13 cellular contexts compared by ENCODE assay signal in the genomic region with DNA sequence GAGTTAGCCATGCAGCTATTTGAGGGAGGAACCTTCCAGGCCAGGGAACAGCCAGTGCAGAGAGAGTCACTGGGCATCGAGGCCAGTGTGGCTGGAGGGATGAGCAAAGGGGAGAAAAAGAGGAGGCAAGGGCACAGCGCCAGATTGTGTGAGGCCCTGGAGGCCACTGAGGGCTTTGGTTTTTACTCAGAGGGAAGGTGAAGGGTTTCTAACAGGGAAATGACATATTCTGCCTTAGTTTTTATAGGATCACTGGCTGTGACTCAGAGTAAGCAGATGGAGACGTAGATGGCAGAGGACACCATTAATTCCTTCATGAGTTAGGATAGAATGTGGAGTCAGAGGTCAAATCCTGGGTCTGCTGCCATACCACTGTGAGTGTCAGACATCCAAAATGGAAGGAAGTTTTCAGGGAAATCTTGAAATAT. TPM values are rescaled to one million over a fixed set of nuclear protein-coding genes. Genes with fewer than 3 reads are reported as not detected.
DNase-seq lines count a peak whose midpoint lies in the region; ATAC-seq and TF ChIP-seq lines count a peak whose summit lies in the region.
"Had no signal": no experiment of that assay in that cellular context is flagged by ENCODE, and none has a peak within 500 bp of the region (broad histone marks: within the 10 kb centered on the region; RNA-seq: fewer than 3 reads in every experiment).

No MANE protein-coding gene starts in this region.

- H3K9me3 ChIP-seq in mammary epithelial cell (replicated peaks; ENCODE audit: insufficient read depth, low read length), result no peaks in the 10 kb centered on the region
- H3K9me3 ChIP-seq: tibial nerve had no signal

- peaks cover 66% of the 10 kb centered on the region for H3K79me2 ChIP-seq in mammary epithelial cell (ENCODE audit: insufficient read depth, low read length)

- ATAC-seq in GM21825 (IDR thresholded peaks at IDR 0.05; ENCODE audit: unreplicated experiment), result no peak
- no peak for ATAC-seq in HG03196 (IDR thresholded peaks at IDR 0.05; ENCODE audit: unreplicated experiment)

- H3K36me3 ChIP-seq in mammary epithelial cell (ENCODE audit: insufficient read depth, low read length), result no peaks in the 10 kb centered on the region
- H3K36me3 ChIP-seq: tibial nerve had no signal

- H3K9ac ChIP-seq in mammary epithelial cell (ENCODE audit: insufficient read depth, low read length), result peak overlapping the region; percentile 19

- H3K27ac ChIP-seq in 22Rv1 (peak overlapping the region; percentile 22), mammary epithelial cell (ENCODE audit: insufficient read depth, low read depth, low read length) (peak overlapping the region; percentile 88)
- H3K27ac ChIP-seq: tibial nerve had no signal

- peaks cover 66% of the 10 kb centered on the region for H3K4me1 ChIP-seq in mammary epithelial cell (ENCODE audit: insufficient read depth, low read length)

- in situ Hi-C loops in mammary epithelial cell (cut with MboI; ENCODE audit: low sequenced_read_pairs in 2 of 2), result no loop called here

- H3K4me2 ChIP-seq in mammary epithelial cell (ENCODE audit: insufficient read depth, low read depth, low read length), result peak overlapping the region; percentile 61

- BruUV-seq in mammary epithelial cell (replicated peaks; lab: Mats Ljungman, UMichigan), result no TSS peak

- H3K4me3 ChIP-seq in mammary epithelial cell (replicated peaks in 1 of 3; ENCODE audit: insufficient read depth in 1 of 3, low read depth in 2 of 3, low read length in 3 of 3), result no peak overlapping the region
- H3K4me3 ChIP-seq: tibial nerve had no signal

- CTCF ChIA-PET in mammary epithelial cell (lab: Charles Lee; ENCODE audit: low non-redundant PET), result no interaction called here

- intact Hi-C loops in mammary epithelial cell (cut with micrococcal nuclease), result no loop called here

- H2AFZ ChIP-seq in mammary epithelial cell (ENCODE audit: low read depth, low read length), result peak overlapping the region; percentile 70

- WGBS in mammary epithelial cell (ENCODE audit: low coverage, missing lambda C conversion rate), result 33% methylated on average over 2 of the region's 3 CpGs

- peak; percentile 2 for DNase-seq in HS-27A (ENCODE audit: low read depth)
- peak; percentile 81 for DNase-seq in mammary epithelial cell
- DNase-seq in left kidney (ENCODE audit: low read depth, low spot score), result peak; percentile 19
- DNase-seq in cortex of kidney (lab: John Stamatoyannopoulos, UW), result no peak
- DNase-seq in NOMO-1 treated with DMSO at 0.1 percent for 48 hours (lab: John Stamatoyannopoulos, UW; ENCODE audit: unreplicated experiment), result no peak
- DNase-seq: activated naive CD4-positive, alpha-beta T cell treated with anti-CD3 and anti-CD28 coated beads, Interleukin-2, amount 50 U/mL, for 16 hours; DMS79; NCI-H187; NCI-H748 treated with DMSO at 0.1 percent for 48 hours had no signal

- TF ChIP-seq CTCF in 22Rv1 (IDR thresholded peaks at IDR 0.05) (no peak), mammary epithelial cell (conservative IDR thresholded peaks at IDR 0.05 in 1 of 2, IDR thresholded peaks at IDR 0.05 in 1 of 2; ENCODE audit: extremely low read depth in 1 of 2, insufficient read depth in 1 of 2, low read depth in 1 of 2, low read length in 2 of 2) (no peak)

- no peaks in the 10 kb centered on the region for H4K20me1 ChIP-seq in mammary epithelial cell (ENCODE audit: insufficient read depth, low read length)

- dilution Hi-C loops in mammary epithelial cell (cut with HindIII; ENCODE audit: low sequenced_read_pairs), result no loop called here

- no peaks in the 10 kb centered on the region for H3K27me3 ChIP-seq in mammary epithelial cell (ENCODE audit: insufficient read depth, low read length)
- H3K27me3 ChIP-seq: tibial nerve had no signal

RNA-seq across cellular contexts. Expression of gene C1orf21, which starts 32.9 kb away (rescaled TPM):
- 10 to 100 TPM; 34.8 to 37.2 TPM for total RNA-seq in mammary epithelial cell
- polyA plus RNA-seq in mammary epithelial cell, result 17.6 TPM
- 2.6 TPM for polyA minus RNA-seq in mammary epithelial cell

Comparison
In these comparisons a context has a peak if more than half of its experiments do, and no peak if none do; other contexts are left out.
1. DNase-seq: peak in HS-27A (single experiment), mammary epithelial cell (single experiment) and left kidney (single experiment); none in cortex of kidney (single experiment) and NOMO-1 treated with DMSO at 0.1 percent for 48 hours (single experiment).